In genomic region chr1:175023043-175023921, GRCh38 we compare ENCODE assay signal across 8 cellular contexts. TPM values are rescaled to one million over a fixed set of nuclear protein-coding genes. Genes with fewer than 3 reads are reported as not detected.
DNase-seq lines count a peak whose midpoint lies in the region; ATAC-seq and TF ChIP-seq lines count a peak whose summit lies in the region.

MRPS14 (minus strand) TSS chr1:175023425; CDS start chr1:175023408, 17 bp downstream.

- H3K27me3 ChIP-seq in cardiac muscle cell (no peaks in the 10 kb centered on the region), parathyroid adenoma (ENCODE audit: control insufficient read depth, insufficient read depth, low read length) (no peaks in the 10 kb centered on the region), tibial nerve (no peaks in the 10 kb centered on the region)

- H3K4me1 Mint-ChIP-seq in activated naive CD8-positive, alpha-beta T cell treated with anti-CD3 and anti-CD28 coated beads, Interleukin-2, amount 50 U/mL, for 24 hours = peaks cover 27% of the 10 kb centered on the region

- TF ChIP-seq CTCF in GM12873 (IDR thresholded peaks at IDR 0.05; ENCODE audit: insufficient read depth, low read depth, low read length, missing control alignments) (peak; percentile 4), cardiac muscle cell (IDR thresholded peaks at IDR 0.05; ENCODE audit: low read depth, low read length) (no peak), parathyroid adenoma (IDR thresholded peaks at IDR 0.05) (no peak), tibial nerve (IDR thresholded peaks at IDR 0.05) (peak in 1 of 5 experiments; percentile 33)

- H3K36me3 ChIP-seq in cardiac muscle cell (peaks cover 3% of the 10 kb centered on the region), parathyroid adenoma (ENCODE audit: control insufficient read depth, insufficient read depth, low read length) (no peaks in the 10 kb centered on the region), tibial nerve (peaks cover 0 to 3% (median 0%) of the 10 kb centered on the region in 3 donors)

- 2 to 3% methylated on average over 42 of the region's 42 CpGs for WGBS in tibial nerve, 2 donors

- peaks cover 6% of the 10 kb centered on the region for H3K9me3 Mint-ChIP-seq in activated naive CD8-positive, alpha-beta T cell treated with anti-CD3 and anti-CD28 coated beads, Interleukin-2, amount 50 U/mL, for 24 hours

- peak; percentile 85 to 98 for TF ChIP-seq EP300 in tibial nerve (IDR thresholded peaks at IDR 0.05)

- peaks cover 2% of the 10 kb centered on the region for H3K79me2 ChIP-seq in parathyroid adenoma

- H3K9me3 ChIP-seq in cardiac muscle cell (ENCODE audit: low read depth) (no peaks in the 10 kb centered on the region), parathyroid adenoma (ENCODE audit: control insufficient read depth, low read length) (no peaks in the 10 kb centered on the region), tibial nerve (no peaks in the 10 kb centered on the region)

- H2AFZ ChIP-seq in parathyroid adenoma = peak within 1 kb of the TSS; percentile 90

- peak within 1 kb of the TSS; percentile 66 for H3K4me2 ChIP-seq in parathyroid adenoma (ENCODE audit: low read length)

- peak within 1 kb of the TSS; percentile 91 for H3K4me3 Mint-ChIP-seq in activated naive CD8-positive, alpha-beta T cell treated with anti-CD3 and anti-CD28 coated beads, Interleukin-2, amount 50 U/mL, for 24 hours

- peak within 1 kb of the TSS; percentile 93 for H3K27ac ChIP-seq in cardiac muscle cell
- peak within 1 kb of the TSS; percentile 75 for H3K27ac ChIP-seq in parathyroid adenoma
- peak within 1 kb of the TSS; percentile 51 to 90 (median 85) for H3K27ac ChIP-seq in tibial nerve

- peak; percentile 50 to 83 for TF ChIP-seq POLR2A in tibial nerve (IDR thresholded peaks at IDR 0.05)

- peak within 1 kb of the TSS; percentile 92 for H3K27ac Mint-ChIP-seq in activated naive CD8-positive, alpha-beta T cell treated with anti-CD3 and anti-CD28 coated beads, Interleukin-2, amount 50 U/mL, for 24 hours

- peaks cover 6% of the 10 kb centered on the region for H3K36me3 Mint-ChIP-seq in activated naive CD8-positive, alpha-beta T cell treated with anti-CD3 and anti-CD28 coated beads, Interleukin-2, amount 50 U/mL, for 24 hours (ENCODE audit: low read depth)

- H3K9ac ChIP-seq in parathyroid adenoma = peak within 1 kb of the TSS; percentile 12

- H3K4me3 ChIP-seq in cardiac muscle cell = peak within 1 kb of the TSS; percentile 76
- peak within 1 kb of the TSS; percentile 94 for H3K4me3 ChIP-seq in parathyroid adenoma (ENCODE audit: low read depth, low read length)
- peak within 1 kb of the TSS; percentile 62 to 82 (median 80) for H3K4me3 ChIP-seq in tibial nerve

- ATAC-seq in HG02763 (IDR thresholded peaks at IDR 0.05; ENCODE audit: unreplicated experiment) = peak; percentile 92
- ATAC-seq in activated naive CD8-positive, alpha-beta T cell treated with anti-CD3 and anti-CD28 coated beads, Interleukin-2, amount 50 U/mL, for 24 hours = peak; percentile 91

- DNase-seq in NCI-H1417 treated with DMSO at 0.1 percent for 48 hours (lab: John Stamatoyannopoulos, UW) (peak; percentile 90), SW480 (ENCODE audit: low spot score) (peak; percentile 95), cardiac muscle cell (ENCODE audit: low read depth in 1 of 2, low spot score in 1 of 2) (peak; percentile 98 to 99), tibial nerve (ENCODE audit: low spot score in 2 of 2) (peak; percentile 98 to 99)
- peak; percentile 98 for DNase-seq in activated naive CD8-positive, alpha-beta T cell treated with anti-CD3 and anti-CD28 coated beads, Interleukin-2, amount 50 U/mL, for 24 hours

- H3K4me1 ChIP-seq in cardiac muscle cell (ENCODE audit: low read depth) (peaks cover 6% of the 10 kb centered on the region), parathyroid adenoma (no peaks in the 10 kb centered on the region), tibial nerve (peaks cover 0 to 26% (median 8%) of the 10 kb centered on the region in 4 donors)

- H3K27me3 Mint-ChIP-seq in activated naive CD8-positive, alpha-beta T cell treated with anti-CD3 and anti-CD28 coated beads, Interleukin-2, amount 50 U/mL, for 24 hours = no peaks in the 10 kb centered on the region

RNA-seq across cellular contexts. Expression of gene MRPS14, which starts in this region (rescaled TPM):
- total RNA-seq in cardiac muscle cell = 27.5 and 35.0 TPM in 2 replicates
- polyA plus RNA-seq in cardiac muscle cell = 73.8 and 74.9 TPM in 2 replicates
- total RNA-seq in tibial nerve = 10 to 100 TPM; 18.8 to 33.4 (median 26.2) TPM

Comparison
In these comparisons a context has a peak if more than half of its experiments do, and no peak if none do; other contexts are left out.
1. Peak in every context shown above with its lines: DNase-seq, ATAC-seq, H3K4me3 ChIP-seq and H3K27ac ChIP-seq.